In the genomic region with DNA sequence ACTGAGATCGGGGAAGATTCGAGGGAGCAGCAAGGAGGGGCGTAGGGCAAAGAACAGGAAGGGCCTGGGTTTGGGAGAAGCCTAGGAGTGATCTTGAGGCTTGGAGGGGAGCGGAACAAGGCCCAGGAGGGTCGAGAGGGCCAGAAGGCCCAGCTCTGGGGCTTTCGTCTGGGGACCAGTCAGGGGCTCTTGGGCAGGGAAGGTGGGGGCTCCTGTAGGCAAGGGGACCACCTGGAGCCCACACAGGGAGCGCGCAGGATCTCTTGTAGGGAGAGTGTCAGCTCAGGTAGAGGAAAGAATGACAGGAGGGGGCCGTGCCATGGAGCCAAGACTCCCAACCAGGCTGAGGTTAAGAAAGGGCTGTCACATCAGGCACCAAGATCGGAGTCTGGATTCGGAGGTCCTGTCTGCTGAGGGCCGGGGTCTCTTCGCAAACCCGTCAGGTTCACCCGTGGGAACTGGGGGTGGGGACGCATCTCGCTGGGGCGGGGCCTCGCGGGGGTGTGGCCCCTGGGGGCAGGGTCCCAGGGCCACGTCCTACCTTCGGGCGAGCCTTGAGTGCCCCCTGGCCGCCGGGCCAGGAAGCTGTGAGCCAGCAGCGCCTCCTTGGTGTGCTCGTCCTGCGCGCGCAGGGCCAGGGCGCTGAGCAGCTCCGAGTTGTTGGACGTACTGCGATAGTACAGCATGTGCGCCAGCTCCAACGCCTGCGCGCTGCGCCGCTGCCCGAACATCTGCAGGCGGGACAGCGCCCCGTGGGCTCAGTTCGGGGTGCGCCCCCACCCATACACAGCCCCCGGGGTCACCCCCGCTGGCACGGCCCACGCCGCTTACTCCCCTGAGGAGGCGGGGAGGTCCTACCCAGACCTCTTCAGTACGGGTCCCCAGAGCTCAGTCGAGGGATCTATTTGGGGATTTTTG, we compare ENCODE assay signal across 8 cellular contexts. TPM values are rescaled to one million over a fixed set of nuclear protein-coding genes. Genes with fewer than 3 reads are reported as not detected.
DNase-seq lines count a peak whose midpoint lies in the region; ATAC-seq and TF ChIP-seq lines count a peak whose summit lies in the region.

No MANE protein-coding gene starts in this region.

- H3K4me3 ChIP-seq in GM12864 (ENCODE audit: low read depth, low read length) (peak overlapping the region; percentile 88), hepatocyte (peak overlapping the region; percentile 46)

- 13% methylated on average over 31 of the region's 54 CpGs for whole genome bisulfite sequencing in hepatocyte (ENCODE audit: low lambda C conversion rate, missing lambda C conversion rate)

- ATAC-seq in HG02623 (IDR thresholded peaks at IDR 0.05; ENCODE audit: unreplicated experiment) = peak; percentile 58

- H3K36me3 ChIP-seq in hepatocyte (replicated peaks; ENCODE audit: insufficient read depth, low read depth) = no peaks in the 10 kb centered on the region

- H2AFZ ChIP-seq in hepatocyte = peak overlapping the region; percentile 82

- no peaks in the 10 kb centered on the region for H3K9me2 ChIP-seq in hepatocyte (replicated peaks; ENCODE audit: insufficient read depth)

- no peaks in the 10 kb centered on the region for H3K27me3 ChIP-seq in hepatocyte

- peak; percentile 80 for DNase-seq in GM12864 (ENCODE audit: low read depth)
- DNase-seq in NCI-H1436 treated with DMSO at 0.1 percent for 48 hours (lab: John Stamatoyannopoulos, UW) = peak; percentile 88
- DNase-seq in T-helper 2 cell = peak; percentile 83 to 97 (median 89)
- peak in 51 of 58 donors; percentile 13 to 81 (median 59) for DNase-seq in anterior cingulate cortex (lab: John Stamatoyannopoulos, UW)
- peak; percentile 98 for DNase-seq in hepatocyte (ENCODE audit: low spot score)
- peak; percentile 68 for DNase-seq in retina
- no peak for DNase-seq in cerebellar nuclear complex (lab: John Stamatoyannopoulos, UW)

- peak overlapping the region; percentile 90 for H3K27ac ChIP-seq in hepatocyte

- peaks cover 17% of the 10 kb centered on the region for H3K4me1 ChIP-seq in hepatocyte (ENCODE audit: insufficient read depth)

- no peaks in the 10 kb centered on the region for H3K9me3 ChIP-seq in hepatocyte (ENCODE audit: low read depth)

- no peaks in the 10 kb centered on the region for H3K79me2 ChIP-seq in hepatocyte

- H4K20me1 ChIP-seq in hepatocyte (ENCODE audit: insufficient read depth, poor library complexity, severe bottlenecking) = no peaks in the 10 kb centered on the region

- TF ChIP-seq CTCF in GM12864 (IDR thresholded peaks at IDR 0.05; ENCODE audit: low read depth, low read length, missing control alignments) (peak; percentile 86), hepatocyte (IDR thresholded peaks at IDR 0.05; ENCODE audit: poor library complexity) (peak; percentile 80)

- H3K4me2 ChIP-seq in hepatocyte = peak overlapping the region; percentile 92

RNA-seq across cellular contexts. Expression of a gene that starts 8.4 kb away (rescaled TPM):
- 68.4 and 80.1 TPM in 2 replicates for total RNA-seq in hepatocyte
- polyA plus RNA-seq in hepatocyte = 379 and 381 TPM in 2 replicates

RNA-seq across cellular contexts. Expression of a gene that starts 30.0 kb away (rescaled TPM):
- total RNA-seq in hepatocyte = 5.3 and 5.9 TPM in 2 replicates
- polyA plus RNA-seq in hepatocyte = 11.2 and 20.8 TPM in 2 replicates

RNA-seq across cellular contexts. Expression of a gene that starts 30.4 kb away (rescaled TPM):
- not detected in 2 replicates for total RNA-seq in hepatocyte
- polyA plus RNA-seq in hepatocyte = 0.51 and 1.3 TPM in 2 replicates

RNA-seq across cellular contexts. Expression of a gene that starts 57.6 kb away (rescaled TPM):
- 164 and 179 TPM in 2 replicates for total RNA-seq in hepatocyte
- polyA plus RNA-seq in hepatocyte = 278 and 288 TPM in 2 replicates

RNA-seq across cellular contexts. Expression of a gene that starts 59.7 kb away (rescaled TPM):
- total RNA-seq in hepatocyte = 0.40 and 1.00 TPM in 2 replicates
- polyA plus RNA-seq in hepatocyte = 2.1 and 2.7 TPM in 2 replicates

Comparison
In these comparisons a context has a peak if more than half of its experiments do, and no peak if none do; other contexts are left out.
1. DNase-seq: peak in GM12864 (single experiment), NCI-H1436 treated with DMSO at 0.1 percent for 48 hours (single experiment), T-helper 2 cell (5 of 5), anterior cingulate cortex (51 of 58), hepatocyte (single experiment) and retina (single experiment); none in cerebellar nuclear complex (0 of 2).